1 cellular context compared by ENCODE assay signal in the genomic region with DNA sequence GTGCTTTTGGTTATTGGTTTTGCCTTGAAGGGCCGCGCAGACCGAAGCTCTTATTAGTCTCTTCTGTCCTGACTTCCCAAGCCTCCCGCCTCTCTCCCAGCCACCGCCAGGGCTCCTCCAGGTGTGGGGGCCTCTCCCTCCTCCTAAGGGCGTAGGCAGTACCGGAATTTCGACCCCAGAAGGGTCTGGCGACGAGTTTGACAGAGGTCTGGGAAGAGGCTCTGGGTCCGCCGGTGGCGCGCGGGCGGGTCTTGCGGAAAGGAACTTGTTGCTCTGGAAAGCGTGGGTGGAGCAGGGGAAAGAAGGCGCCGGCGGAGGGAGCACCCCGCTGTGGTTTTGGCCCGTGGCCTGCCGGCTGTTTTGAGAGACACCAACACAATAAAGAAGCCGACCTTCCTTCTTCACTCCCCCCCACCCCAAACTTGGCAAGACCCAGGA.
TF ChIP-seq lines count a peak whose summit lies in the region.

No MANE protein-coding gene starts in this region.

TF ChIP-seq in SK-N-SH, 30 proteins besides CTCF, POLR2A, EP300 and RAD21 (continued from another document):
- TF ChIP-seq, protein P1, sequence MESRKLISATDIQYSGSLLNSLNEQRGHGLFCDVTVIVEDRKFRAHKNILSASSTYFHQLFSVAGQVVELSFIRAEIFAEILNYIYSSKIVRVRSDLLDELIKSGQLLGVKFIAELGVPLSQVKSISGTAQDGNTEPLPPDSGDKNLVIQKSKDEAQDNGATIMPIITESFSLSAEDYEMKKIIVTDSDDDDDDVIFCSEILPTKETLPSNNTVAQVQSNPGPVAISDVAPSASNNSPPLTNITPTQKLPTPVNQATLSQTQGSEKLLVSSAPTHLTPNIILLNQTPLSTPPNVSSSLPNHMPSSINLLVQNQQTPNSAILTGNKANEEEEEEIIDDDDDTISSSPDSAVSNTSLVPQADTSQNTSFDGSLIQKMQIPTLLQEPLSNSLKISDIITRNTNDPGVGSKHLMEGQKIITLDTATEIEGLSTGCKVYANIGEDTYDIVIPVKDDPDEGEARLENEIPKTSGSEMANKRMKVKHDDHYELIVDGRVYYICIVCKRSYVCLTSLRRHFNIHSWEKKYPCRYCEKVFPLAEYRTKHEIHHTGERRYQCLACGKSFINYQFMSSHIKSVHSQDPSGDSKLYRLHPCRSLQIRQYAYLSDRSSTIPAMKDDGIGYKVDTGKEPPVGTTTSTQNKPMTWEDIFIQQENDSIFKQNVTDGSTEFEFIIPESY (IDR thresholded peaks at IDR 0.05; ENCODE audit: borderline replicate concordance, low read depth) = no peak
- no peak for TF ChIP-seq GABPA (IDR thresholded peaks at IDR 0.05; ENCODE audit: low read depth)
- no peak for TF ChIP-seq POLR2AphosphoS5 (IDR thresholded peaks at IDR 0.05; ENCODE audit: low read depth, low read length)
- TF ChIP-seq CHD2 (IDR thresholded peaks at IDR 0.05; ENCODE audit: low read length, partially characterized antibody) = no peak
- TF ChIP-seq TAF1 (IDR thresholded peaks at IDR 0.05; ENCODE audit: borderline replicate concordance, low read depth, low read length) = no peak
